In genomic region chr18:76450452-76450851, GRCh38 we compare ENCODE assay signal across 8 cellular contexts. TPM values are rescaled to one million over a fixed set of nuclear protein-coding genes. Genes with fewer than 3 reads are reported as not detected.
DNase-seq lines count a peak whose midpoint lies in the region; ATAC-seq and TF ChIP-seq lines count a peak whose summit lies in the region.

No MANE protein-coding gene starts in this region.

- H3K4me1 Mint-ChIP-seq in activated B cell treated with CpG ODN at 0.5 μM for 24 hours: peaks cover 40% of the 10 kb centered on the region

- no peaks in the 10 kb centered on the region for H3K9me3 Mint-ChIP-seq in activated B cell treated with CpG ODN at 0.5 μM for 24 hours

- H3K4me3 Mint-ChIP-seq in activated B cell treated with CpG ODN at 0.5 μM for 24 hours: peak overlapping the region; percentile 90

- peaks cover 1% of the 10 kb centered on the region for H3K36me3 Mint-ChIP-seq in activated B cell treated with CpG ODN at 0.5 μM for 24 hours (ENCODE audit: low read depth)

- DNase-seq in ELR (ENCODE audit: low read depth) (peak; percentile 31), activated B cell treated with CpG ODN at 0.5 μM for 24 hours (no peak), foreskin fibroblast (peak in 1 of 2 donors; percentile 43), pons (ENCODE audit: low spot score) (peak; percentile 43), KG1 (lab: John Stamatoyannopoulos, UW) (no peak), T-helper 9 cell (no peak), NCI-H226 (no peak), kidney glomerular epithelial cell (lab: John Stamatoyannopoulos, UW) (no peak)

- ATAC-seq in activated B cell treated with CpG ODN at 0.5 μM for 24 hours (ENCODE audit: low read depth): no peak

- TF ChIP-seq CTCF in activated B cell treated with CpG ODN at 0.5 μM for 24 hours (IDR thresholded peaks at IDR 0.05) (no peak), foreskin fibroblast (IDR thresholded peaks at IDR 0.05; ENCODE audit: low read depth, low read length) (no peak)

- H3K27ac Mint-ChIP-seq in activated B cell treated with CpG ODN at 0.5 μM for 24 hours: peak overlapping the region; percentile 21

- CTCF ChIA-PET in activated B cell treated with CpG ODN at 0.5 μM for 24 hours (lab: Charles Lee): no interaction called here

- intact Hi-C loops in activated B cell treated with CpG ODN at 0.5 μM for 24 hours (cut with micrococcal nuclease): loop anchor here (5.0 to 10.0 kb wide), 3 partner anchors 42 to 134 kb away; no protein-coding TSS in a partner anchor

- POLR2A ChIA-PET in activated B cell treated with CpG ODN at 0.5 μM for 24 hours (lab: Charles Lee): interaction anchor here (1.9 kb wide), 1 partner anchor 43 kb away, joined by 9 read pairs; no protein-coding TSS in a partner anchor

- H3K4me3 ChIP-seq in foreskin fibroblast (ENCODE audit: low read depth in 1 of 2, low read length in 2 of 2): peak overlapping the region; percentile 45 to 58

- no peaks in the 10 kb centered on the region for H3K27me3 Mint-ChIP-seq in activated B cell treated with CpG ODN at 0.5 μM for 24 hours

RNA-seq across cellular contexts. Expression of gene ZNF516, which starts 44.6 kb away (rescaled TPM):
- 19.4 and 21.7 TPM in 2 replicates for total RNA-seq in activated B cell treated with CpG ODN at 0.5 μM for 24 hours

Comparison
In these comparisons a context has a peak if more than half of its experiments do, and no peak if none do; other contexts are left out.
1. DNase-seq: peak in ELR (single experiment) and pons (single experiment); none in activated B cell treated with CpG ODN at 0.5 μM for 24 hours (single experiment), KG1 (single experiment), T-helper 9 cell (single experiment), NCI-H226 (single experiment) and kidney glomerular epithelial cell (single experiment).